1 cellular context compared by ENCODE assay signal in the genomic region with DNA sequence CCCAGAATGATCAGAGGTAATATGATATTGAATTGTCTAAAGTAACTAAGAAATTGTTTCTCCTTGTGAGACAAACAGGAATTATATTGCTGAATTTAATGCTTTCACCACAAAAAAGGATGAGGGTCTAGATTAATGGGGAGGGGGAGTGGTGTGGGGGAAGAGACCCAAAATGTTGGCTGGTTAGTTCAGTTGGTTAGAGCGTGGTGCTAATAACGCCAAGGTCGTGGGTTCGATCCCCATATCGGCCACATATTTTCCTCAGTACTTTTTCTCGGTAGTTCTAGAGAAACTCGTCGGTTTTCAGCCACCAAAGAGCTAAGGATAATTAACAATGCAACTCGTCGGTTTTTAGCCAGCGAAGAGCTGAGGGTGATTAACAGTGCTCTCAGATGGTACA.
TF ChIP-seq lines count a peak whose summit lies in the region.

No MANE protein-coding gene starts in this region.

TF ChIP-seq in WTC11, 78 proteins besides CTCF, POLR2A, EP300 and RAD21:
- TF ChIP-seq, protein P1, sequence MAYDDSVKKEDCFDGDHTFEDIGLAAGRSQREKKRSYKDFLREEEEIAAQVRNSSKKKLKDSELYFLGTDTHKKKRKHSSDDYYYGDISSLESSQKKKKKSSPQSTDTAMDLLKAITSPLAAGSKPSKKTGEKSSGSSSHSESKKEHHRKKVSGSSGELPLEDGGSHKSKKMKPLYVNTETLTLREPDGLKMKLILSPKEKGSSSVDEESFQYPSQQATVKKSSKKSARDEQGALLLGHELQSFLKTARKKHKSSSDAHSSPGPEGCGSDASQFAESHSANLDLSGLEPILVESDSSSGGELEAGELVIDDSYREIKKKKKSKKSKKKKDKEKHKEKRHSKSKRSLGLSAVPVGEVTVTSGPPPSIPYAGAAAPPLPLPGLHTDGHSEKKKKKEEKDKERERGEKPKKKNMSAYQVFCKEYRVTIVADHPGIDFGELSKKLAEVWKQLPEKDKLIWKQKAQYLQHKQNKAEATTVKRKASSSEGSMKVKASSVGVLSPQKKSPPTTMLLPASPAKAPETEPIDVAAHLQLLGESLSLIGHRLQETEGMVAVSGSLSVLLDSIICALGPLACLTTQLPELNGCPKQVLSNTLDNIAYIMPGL (CRISPR knock-in tag; IDR thresholded peaks at IDR 0.05), result no peak
- TF ChIP-seq FOXP1 (CRISPR knock-in tag; IDR thresholded peaks at IDR 0.05; ENCODE audit: borderline replicate concordance) (no peak), CBFB (CRISPR knock-in tag; IDR thresholded peaks at IDR 0.05; ENCODE audit: low read depth) (no peak)
TF ChIP-seq in WTC11: peak in this region for 0.
